Comparison of ENCODE assay signal across 21 cellular contexts in the genomic region with DNA sequence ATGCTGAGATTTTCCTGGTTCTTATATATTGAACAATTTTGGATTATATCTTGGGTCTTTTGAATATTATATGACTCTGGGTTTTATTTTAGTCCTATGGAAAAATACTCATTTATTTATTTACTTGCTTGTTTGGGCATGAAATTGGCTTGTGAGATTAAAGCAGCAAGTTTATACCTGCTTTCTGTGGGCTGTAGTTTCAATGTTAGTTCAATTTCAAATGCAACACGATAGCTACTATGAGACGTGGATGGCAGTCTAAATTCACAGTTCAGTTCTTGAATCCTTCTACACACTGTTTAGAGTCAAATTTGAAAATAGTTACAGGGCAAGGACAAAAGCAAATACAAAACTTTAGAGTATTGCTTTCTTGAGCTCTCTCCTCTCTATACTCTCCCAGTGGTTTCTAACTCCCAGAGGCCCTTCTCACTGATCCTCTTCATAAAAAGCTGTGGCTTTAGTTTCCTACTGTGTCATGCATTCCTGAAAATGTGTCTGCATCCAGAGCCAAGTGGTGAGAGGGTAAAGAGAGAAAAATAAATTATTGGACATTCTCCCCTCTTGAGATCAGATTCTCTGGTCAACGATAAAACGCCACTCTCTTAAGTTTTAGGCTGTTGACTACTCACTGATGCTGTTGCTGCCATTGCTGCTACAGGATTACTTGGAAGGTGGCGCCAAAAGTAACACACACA. TPM values are rescaled to one million over a fixed set of nuclear protein-coding genes. Genes with fewer than 3 reads are reported as not detected.
DNase-seq lines count a peak whose midpoint lies in the region; ATAC-seq, FAIRE-seq and TF ChIP-seq lines count a peak whose summit lies in the region.
"Had no signal": no experiment of that assay in that cellular context is flagged by ENCODE, and none has a peak within 500 bp of the region (broad histone marks: within the 10 kb centered on the region; RNA-seq: fewer than 3 reads in every experiment).

No MANE protein-coding gene starts in this region.

- no peak overlapping the region for H3K27ac ChIP-seq in brain microvascular endothelial cell
- H3K27ac ChIP-seq: pancreas, stomach, upper lobe of left lung had no signal

- no peaks in the 10 kb centered on the region for H4K20me1 ChIP-seq in Loucy (ENCODE audit: insufficient read depth, low read length, poor library complexity, severe bottlenecking)

- no peak for TF ChIP-seq POLR2A in GM12891 (IDR thresholded peaks at IDR 0.05; ENCODE audit: low read depth, low read length)

- H3K9me2 ChIP-seq in Loucy (replicated peaks; ENCODE audit: low read depth, low read length) = no peaks in the 10 kb centered on the region

- peak overlapping the region; percentile 1 for H3K4me2 ChIP-seq in Loucy (ENCODE audit: low read depth, low read length, poor library complexity, severe bottlenecking)

- peak overlapping the region; percentile 1 for H3K9ac ChIP-seq in Loucy (ENCODE audit: low read depth, low read length, poor library complexity, severe bottlenecking)

- TF ChIP-seq CTCF in Loucy (conservative IDR thresholded peaks at IDR 0.05; ENCODE audit: low read length) = 0 out of 2 replicates have a peak, but pooled peaks have one; percentile 14
- no peak for TF ChIP-seq CTCF in brain microvascular endothelial cell (IDR thresholded peaks at IDR 0.05; ENCODE audit: low read depth, low read length, missing control alignments)

- no peaks in the 10 kb centered on the region; the same call in 1 of the 2 replicates for H3K9me3 ChIP-seq in Loucy (ENCODE audit: insufficient read depth, low read depth, low read length)
- H3K9me3 ChIP-seq: pancreas, stomach, upper lobe of left lung had no signal

- H2AFZ ChIP-seq in Loucy (ENCODE audit: low read length) = peak overlapping the region; percentile 52

- H3K36me3 ChIP-seq in Loucy (ENCODE audit: insufficient read depth, low read length) (no peaks in the 10 kb centered on the region), brain microvascular endothelial cell (replicated peaks) (no peaks in the 10 kb centered on the region)
- H3K36me3 ChIP-seq: pancreas, stomach, upper lobe of left lung had no signal

- no peak overlapping the region for H3K4me3 ChIP-seq in Loucy (ENCODE audit: low read length, poor library complexity, severe bottlenecking)
- H3K4me3 ChIP-seq in brain microvascular endothelial cell (ENCODE audit: low read depth, low read length) = no peak overlapping the region
- H3K4me3 ChIP-seq: pancreas, stomach, upper lobe of left lung had no signal

- FAIRE-seq in GM12891 (lab: Jason Lieb, UNC) = no peak
- FAIRE-seq: pancreas, RCC 7860 had no signal

- ATAC-seq in GM19397 (IDR thresholded peaks at IDR 0.05; ENCODE audit: unreplicated experiment) = no peak
- ATAC-seq: pancreas, sciatic nerve had no signal

- H3F3A ChIP-seq in Loucy (ENCODE audit: low read depth) = peaks cover 10% of the 10 kb centered on the region

- in situ Hi-C loops in brain microvascular endothelial cell (cut with HindIII; ENCODE audit: low pct_ligation_motif_present, low sequenced_read_pairs) = no loop called here

- no peaks in the 10 kb centered on the region for H3K79me2 ChIP-seq in Loucy (ENCODE audit: insufficient read depth, low read length)

- H3K27me3 ChIP-seq in Loucy (ENCODE audit: insufficient read depth, low read length, poor library complexity, severe bottlenecking) (no peaks in the 10 kb centered on the region), brain microvascular endothelial cell (replicated peaks) (no peaks in the 10 kb centered on the region)
- H3K27me3 ChIP-seq: pancreas, stomach, upper lobe of left lung had no signal

- DNase-seq in AG20443 (ENCODE audit: low spot score) (peak; percentile 16), brain microvascular endothelial cell (peak; percentile 32), iris pigment epithelial cell (ENCODE audit: low read depth) (peak; percentile 42), NCI-H2107 treated with DMSO at 0.1 percent for 48 hours (lab: John Stamatoyannopoulos, UW; ENCODE audit: unreplicated experiment) (no peak), GM12891 (ENCODE audit: insufficient read length, low spot score) (no peak), DMS153 (lab: John Stamatoyannopoulos, UW) (no peak)
- DNase-seq: ACHN; activated CD4-positive, alpha-beta T cell treated with anti-CD3 and anti-CD28 coated beads for 48 hours; anterior cingulate cortex; CD8-positive, alpha-beta memory T cell; DND-41; NCI-H1417 treated with DMSO at 0.1 percent for 48 hours; pancreas; stimulated activated CD4-positive, alpha-beta T cell treated with anti-CD3 and anti-CD28 coated beads, Interleukin-2, amount 100 ng/mL, for 24 hours; stomach; T-helper 9 cell; upper lobe of left lung had no signal

- peaks cover 51% of the 10 kb centered on the region for H3K4me1 ChIP-seq in Loucy (ENCODE audit: insufficient read depth, low read length, poor library complexity, severe bottlenecking)
- H3K4me1 ChIP-seq: pancreas, stomach, upper lobe of left lung had no signal

TF ChIP-seq in GM12891, 5 proteins besides CTCF, POLR2A, EP300 and RAD21:
- TF ChIP-seq TAF1 (IDR thresholded peaks at IDR 0.05; ENCODE audit: low read depth, low read length) (no peak), POLR2AphosphoS5 (IDR thresholded peaks at IDR 0.05; ENCODE audit: low read depth, low read length) (no peak), POU2F2 (IDR thresholded peaks at IDR 0.05; ENCODE audit: low read depth, low read length) (no peak), SPI1 (IDR thresholded peaks at IDR 0.05; ENCODE audit: low read depth, low read length) (no peak), PAX5 (IDR thresholded peaks at IDR 0.05; ENCODE audit: insufficient read depth, low read length, severe bottlenecking) (no peak)

RNA-seq across cellular contexts. Expression of a gene that starts 34.4 kb away (rescaled TPM):
- polyA plus RNA-seq in GM12891 (2012; ENCODE audit: low read depth, missing spikeins) = 10.8 TPM

Comparison
In these comparisons a context has a peak if more than half of its experiments do, and no peak if none do; other contexts are left out.
1. DNase-seq: peak in AG20443 (single experiment), brain microvascular endothelial cell (single experiment) and iris pigment epithelial cell (single experiment); none in NCI-H2107 treated with DMSO at 0.1 percent for 48 hours (single experiment), GM12891 (single experiment) and DMS153 (single experiment).